ENCODE assay signal across 8 cellular contexts in the genomic region with DNA sequence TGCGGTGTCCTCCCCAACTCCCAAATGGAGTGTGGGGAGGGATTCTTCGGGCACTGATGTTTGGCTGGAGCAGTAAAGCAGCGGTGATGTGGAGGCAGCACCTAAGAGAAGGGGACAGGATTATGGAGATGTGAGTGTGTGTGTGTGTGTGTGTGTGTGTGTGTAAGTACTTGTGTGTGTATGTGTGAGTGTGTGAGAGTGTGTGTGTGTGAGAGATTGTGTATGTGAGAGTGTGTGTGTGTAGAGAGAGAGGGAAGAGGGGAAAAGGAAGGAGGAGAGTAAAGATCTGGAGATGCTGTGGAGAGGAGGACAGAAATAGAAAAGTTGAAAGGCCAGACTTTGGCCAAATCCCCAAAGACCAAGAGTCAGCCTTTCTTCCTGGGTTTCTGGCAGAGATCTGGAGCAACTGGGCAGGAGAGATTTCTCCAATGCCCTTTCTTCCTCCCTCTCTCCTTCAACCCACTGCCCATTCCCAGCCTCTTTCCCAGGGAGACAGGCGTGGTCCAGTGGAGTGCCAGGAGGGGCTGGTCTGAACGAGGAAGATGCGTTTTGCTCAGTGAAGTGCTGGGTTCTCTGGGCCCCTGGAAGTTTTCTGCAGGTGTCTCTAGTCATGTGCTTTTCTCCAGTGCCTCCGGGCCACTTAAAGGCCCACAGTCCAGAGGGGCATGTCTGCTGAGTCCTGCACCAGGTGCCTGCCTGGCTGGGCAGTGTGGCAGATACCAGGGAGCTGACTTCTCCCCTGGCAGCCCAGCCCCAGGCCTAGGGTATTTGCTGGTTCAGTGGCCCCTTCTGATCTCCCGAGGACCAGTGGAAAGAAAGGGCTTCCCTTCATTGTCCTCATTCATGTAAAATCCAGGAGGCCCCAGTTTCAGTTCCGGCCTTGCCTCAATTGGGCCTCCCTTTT.
A peak's percentile ranks its signal among the peaks of the same experiment; 100 is the strongest.
DNase-seq lines count a peak whose midpoint lies in the region; ATAC-seq, FAIRE-seq and TF ChIP-seq lines count a peak whose summit lies in the region.

No MANE protein-coding gene starts in this region.

- TF ChIP-seq EP300 in suprapubic skin (IDR thresholded peaks at IDR 0.05), result no peak

- TF ChIP-seq POLR2A in suprapubic skin (IDR thresholded peaks at IDR 0.05), result no peak

- H3K4me1 ChIP-seq in adipocyte (ENCODE audit: control insufficient read depth, insufficient read depth, low read length) (peaks cover 55% of the 10 kb centered on the region), kidney (ENCODE audit: control insufficient read depth in 1 of 2, insufficient read depth in 1 of 2, low read depth in 1 of 2, low read length in 2 of 2) (peaks cover 42 to 46% of the 10 kb centered on the region in 2 donors), suprapubic skin (peaks cover 97% of the 10 kb centered on the region)

- no peak overlapping the region for H3K4me3 Mint-ChIP-seq in activated CD4-positive, alpha-beta T cell treated with anti-CD3 and anti-CD28 coated beads, Interleukin-2, amount 10 ng/mL, durations not matched to agents 7 days and 5 days

- H3K9me3 ChIP-seq in adipocyte (ENCODE audit: control insufficient read depth, low read length) (no peaks in the 10 kb centered on the region), kidney (ENCODE audit: control insufficient read depth in 1 of 2, low read length in 2 of 2) (no peaks in the 10 kb centered on the region), suprapubic skin (no peaks in the 10 kb centered on the region)

- H3K27ac ChIP-seq in kidney (ENCODE audit: low read depth in 2 of 2, low read length in 2 of 2) (peak overlapping the region; percentile 0 to 71), suprapubic skin (peak overlapping the region; percentile 77)

- H3K4me3 ChIP-seq in adipocyte (ENCODE audit: low read length), result peak overlapping the region; percentile 57
- H3K4me3 ChIP-seq in kidney (ENCODE audit: low read length in 2 of 2), result no peak overlapping the region
- H3K4me3 ChIP-seq in suprapubic skin, result no peak overlapping the region

- TF ChIP-seq CTCF in kidney (IDR thresholded peaks at IDR 0.05; ENCODE audit: borderline replicate concordance, extremely low read depth, insufficient read depth) (no peak), suprapubic skin (IDR thresholded peaks at IDR 0.05) (no peak)

- H3K9ac ChIP-seq in adipocyte (ENCODE audit: low read length) (peak overlapping the region; percentile 82), kidney (ENCODE audit: low read length in 2 of 2) (peak overlapping the region in 1 of 2 donors; percentile 40)

- peaks cover 31% of the 10 kb centered on the region for H3K36me3 Mint-ChIP-seq in activated CD4-positive, alpha-beta T cell treated with anti-CD3 and anti-CD28 coated beads, Interleukin-2, amount 10 ng/mL, durations not matched to agents 7 days and 5 days (ENCODE audit: low read depth)

- POLR2A ChIA-PET in activated CD4-positive, alpha-beta T cell treated with anti-CD3 and anti-CD28 coated beads, Interleukin-2, amount 10 ng/mL, durations not matched to agents 7 days and 5 days (lab: Charles Lee), result interaction anchor here (0.6 kb wide), 1 partner anchor 358 kb away, joined by 3 read pairs; no protein-coding TSS in a partner anchor

- CTCF ChIA-PET in activated CD4-positive, alpha-beta T cell treated with anti-CD3 and anti-CD28 coated beads, Interleukin-2, amount 10 ng/mL, durations not matched to agents 7 days and 5 days (lab: Charles Lee), result interaction anchor here (0.7 to 0.9 kb wide), 5 partner anchors 10 to 106 kb away, joined by 3 read pairs; no protein-coding TSS in a partner anchor

- no peak for ATAC-seq in GM19328 (IDR thresholded peaks at IDR 0.05; ENCODE audit: unreplicated experiment)

- H3K36me3 ChIP-seq in adipocyte (ENCODE audit: control insufficient read depth, insufficient read depth, low read length, severe bottlenecking) (peaks cover under 1% of the 10 kb centered on the region), kidney (ENCODE audit: control insufficient read depth in 1 of 2, insufficient read depth in 2 of 2, low read length in 2 of 2) (no peaks in the 10 kb centered on the region), suprapubic skin (peaks cover 3% of the 10 kb centered on the region)

- H3K27me3 Mint-ChIP-seq in activated CD4-positive, alpha-beta T cell treated with anti-CD3 and anti-CD28 coated beads, Interleukin-2, amount 10 ng/mL, durations not matched to agents 7 days and 5 days, result no peaks in the 10 kb centered on the region

- H3K27me3 ChIP-seq in adipocyte (replicated peaks; ENCODE audit: control insufficient read depth, insufficient read depth, low read length) (no peaks in the 10 kb centered on the region), suprapubic skin (no peaks in the 10 kb centered on the region)

- no peak for FAIRE-seq in kidney (lab: Jason Lieb, UNC)

- no peaks in the 10 kb centered on the region for H3K9me3 Mint-ChIP-seq in activated CD4-positive, alpha-beta T cell treated with anti-CD3 and anti-CD28 coated beads, Interleukin-2, amount 10 ng/mL, durations not matched to agents 7 days and 5 days

- no peak for DNase-seq in activated CD4-positive, alpha-beta T cell treated with anti-CD3 and anti-CD28 coated beads, Interleukin-2, amount 10 ng/mL, durations not matched to agents 7 days and 5 days
- DNase-seq in activated CD4-positive, alpha-beta T cell treated with anti-CD3 and anti-CD28 coated beads for 1 hour, result no peak
- DNase-seq in adipocyte (ENCODE audit: low read depth) (no peak), kidney (no peak), suprapubic skin (ENCODE audit: low spot score in 2 of 2) (peak; percentile 49 to 71), occipital lobe (lab: John Stamatoyannopoulos, UW) (no peak), NCI-H524 (lab: John Stamatoyannopoulos, UW) (no peak)

- peaks cover 77% of the 10 kb centered on the region for H3K4me1 Mint-ChIP-seq in activated CD4-positive, alpha-beta T cell treated with anti-CD3 and anti-CD28 coated beads, Interleukin-2, amount 10 ng/mL, durations not matched to agents 7 days and 5 days

- H3K27ac Mint-ChIP-seq in activated CD4-positive, alpha-beta T cell treated with anti-CD3 and anti-CD28 coated beads, Interleukin-2, amount 10 ng/mL, durations not matched to agents 7 days and 5 days, result peak overlapping the region; percentile 70

- intact Hi-C loops in kidney (cut with DNase I), result no loop called here

- 60% methylated on average over 9 of the region's 9 CpGs for WGBS in suprapubic skin

Comparison
In these comparisons a context has a peak if more than half of its experiments do, and no peak if none do; other contexts are left out.
1. DNase-seq: peak in suprapubic skin (2 of 2); none in activated CD4-positive, alpha-beta T cell treated with anti-CD3 and anti-CD28 coated beads, Interleukin-2, amount 10 ng/mL, durations not matched to agents 7 days and 5 days (single experiment), activated CD4-positive, alpha-beta T cell treated with anti-CD3 and anti-CD28 coated beads for 1 hour (single experiment), adipocyte (single experiment), kidney (single experiment), occipital lobe (single experiment) and NCI-H524 (0 of 2).